In the genomic region with DNA sequence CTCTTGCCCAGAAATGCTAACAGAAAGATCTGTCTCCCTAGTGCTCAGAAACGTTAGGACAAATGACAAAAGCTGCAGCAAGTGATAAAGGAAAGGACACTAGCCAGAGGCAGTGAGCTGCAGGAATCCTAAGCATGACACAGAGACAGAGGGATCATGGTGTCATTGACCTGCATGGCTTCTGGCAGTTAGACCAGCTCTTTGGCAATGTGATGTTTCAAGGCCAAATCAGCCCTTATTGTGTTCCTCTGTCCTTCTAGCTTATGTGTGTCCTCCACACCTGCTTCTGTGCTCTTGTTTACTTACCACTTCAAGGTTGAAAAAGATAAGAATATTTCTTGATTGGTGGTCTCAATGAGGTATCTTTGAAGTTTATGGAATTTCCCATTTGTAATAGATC, we compare ENCODE assay signal across 23 cellular contexts.
DNase-seq lines count a peak whose midpoint lies in the region; ATAC-seq and TF ChIP-seq lines count a peak whose summit lies in the region.
"Had no signal": no experiment of that assay in that cellular context is flagged by ENCODE, and none has a peak within 500 bp of the region (broad histone marks: within the 10 kb centered on the region; RNA-seq: fewer than 3 reads in every experiment).

No MANE protein-coding gene starts in this region.

- no peaks in the 10 kb centered on the region for H3K9me3 ChIP-seq in liver (ENCODE audit: control insufficient read depth in 4 of 4, low read length in 3 of 4)
- H3K9me3 ChIP-seq: Caco-2, Peyer's patch had no signal

- no peak overlapping the region for H3K27ac ChIP-seq in liver (ENCODE audit: low read depth in 1 of 2, low read length in 2 of 2)
- H3K27ac ChIP-seq: 22Rv1, C4-2B, HL-60, Peyer's patch had no signal

- no peak overlapping the region for H3K9ac ChIP-seq in liver (ENCODE audit: low read depth in 1 of 2, low read length in 2 of 2)
- H3K9ac ChIP-seq: SK-N-SH had no signal

- 21% methylated on average over 1 of the region's 1 CpG for WGBS in liver

- intact Hi-C loops in Right ventricle myocardium inferior (cut with DNase I) (no loop called here), cardiac septum (cut with DNase I) (no loop called here), left cardiac atrium (cut with DNase I) (no loop called here)

- H3K4me3 ChIP-seq in liver (ENCODE audit: low read depth in 1 of 3, low read length in 3 of 3) = no peak overlapping the region
- H3K4me3 ChIP-seq: MG63, Peyer's patch had no signal

- ATAC-seq in Right ventricle myocardium inferior = peak; percentile 82
- peak; percentile 34 to 48 for ATAC-seq in left cardiac atrium
- no peak for ATAC-seq in GM18873 (IDR thresholded peaks at IDR 0.05; ENCODE audit: low FRiP score, unreplicated experiment)
- ATAC-seq in GM19023 (IDR thresholded peaks at IDR 0.05; ENCODE audit: unreplicated experiment) = no peak
- ATAC-seq: CD8-positive, alpha-beta T cell had no signal

- peaks cover 0 to 6% (median 4%) of the 10 kb centered on the region in 4 donors for H3K4me1 ChIP-seq in liver (ENCODE audit: control insufficient read depth in 4 of 4, insufficient read depth in 4 of 4, low read length in 3 of 4)
- H3K4me1 ChIP-seq: Caco-2, Peyer's patch had no signal

- peak in 1 of 2 donors; percentile 25 for TF ChIP-seq RAD21 in liver (IDR thresholded peaks at IDR 0.05)

- H3K36me3 ChIP-seq in liver (ENCODE audit: control insufficient read depth in 4 of 4, insufficient read depth in 3 of 4, low read depth in 1 of 4, low read length in 3 of 4) = no peaks in the 10 kb centered on the region
- H3K36me3 ChIP-seq: MG63, Peyer's patch had no signal

- DNase-seq in Right ventricle myocardium inferior (ENCODE audit: missing footprints) = no peak
- no peak for DNase-seq in cardiac septum (ENCODE audit: low spot score)
- no peak for DNase-seq in left cardiac atrium
- DNase-seq in activated CD4-positive, alpha-beta T cell treated with anti-CD3 and anti-CD28 coated beads, Interleukin-2, amount 50 U/mL, for 1 hour = no peak
- DNase-seq: CD8-positive, alpha-beta T cell; GDM1; KBM-7; MG63; NCI-H1105 treated with DMSO at 0.1 percent for 48 hours; NCI-H146; NCI-H1930; NCI-H446 treated with DMSO at 0.1 percent for 48 hours; NCI-H526 treated with DMSO at 0.1 percent for 48 hours; OCI-M1; Peyer's patch; SK-N-SH had no signal

- no peak for TF ChIP-seq CTCF in liver (IDR thresholded peaks at IDR 0.05; ENCODE audit: low read depth, low read length, missing input control)

- no peaks in the 10 kb centered on the region for H3K27me3 ChIP-seq in liver (ENCODE audit: control insufficient read depth in 4 of 4, insufficient read depth in 4 of 4, low read length in 3 of 4)
- H3K27me3 ChIP-seq: MG63, Peyer's patch had no signal

TF ChIP-seq in liver, 16 proteins besides CTCF, POLR2A, EP300 and RAD21:
- TF ChIP-seq JUND (IDR thresholded peaks at IDR 0.05) = no peak
- TF ChIP-seq HNF4A (conservative IDR thresholded peaks at IDR 0.05) = peak; percentile 10 to 53
- TF ChIP-seq SP1 (IDR thresholded peaks at IDR 0.05) = no peak
- peak; percentile 82 to 93 for TF ChIP-seq RXRA (IDR thresholded peaks at IDR 0.05)
- peak; percentile 84 for TF ChIP-seq NR2F2 (IDR thresholded peaks at IDR 0.05)
- TF ChIP-seq YY1 (IDR thresholded peaks at IDR 0.05) = no peak
- no peak for TF ChIP-seq EGR1 (IDR thresholded peaks at IDR 0.05; ENCODE audit: low read depth in 2 of 2)
- TF ChIP-seq FOXA2 (IDR thresholded peaks at IDR 0.05) = no peak

Comparison
In these comparisons a context has a peak if more than half of its experiments do, and no peak if none do; other contexts are left out.
1. ATAC-seq: peak in Right ventricle myocardium inferior (single experiment) and left cardiac atrium (2 of 2); none in GM18873 (single experiment) and GM19023 (single experiment).